ENCODE assay signal across 1 cellular context in genomic region chr3:44136421-44136820, GRCh38.
TF ChIP-seq lines count a peak whose summit lies in the region.

No MANE protein-coding gene starts in this region.

TF ChIP-seq in Ishikawa, 13 proteins besides CTCF, POLR2A, EP300 and RAD21 (continued from another document):
- TF ChIP-seq REST (IDR thresholded peaks at IDR 0.05; ENCODE audit: low read depth) (peak; percentile 86), USF1 (IDR thresholded peaks at IDR 0.05) (peak; percentile 82), FOXM1 (IDR thresholded peaks at IDR 0.05; ENCODE audit: borderline replicate concordance, low read depth) (no peak)
